20 cellular contexts compared by ENCODE assay signal in genomic region chr13:63517376-63517775, GRCh38.
DNase-seq lines count a peak whose midpoint lies in the region; ATAC-seq and TF ChIP-seq lines count a peak whose summit lies in the region.
"Had no signal": no experiment of that assay in that cellular context is flagged by ENCODE, and none has a peak within 500 bp of the region (broad histone marks: within the 10 kb centered on the region; RNA-seq: fewer than 3 reads in every experiment).

No MANE protein-coding gene starts in this region.

- ATAC-seq in SK-N-SH treated with all-trans-retinoic acid at 6 μM for 48 hours, result no peak; the same call in 2 of the 3 replicates
- ATAC-seq: activated CD8-positive, alpha-beta T cell treated with anti-CD3 and anti-CD28 coated beads, Interleukin-2, amount 10 ng/mL, durations not matched to agents 7 days and 5 days; right cardiac atrium had no signal

- intact Hi-C loops in stomach (cut with DNase I; ENCODE audit: low total_unique reads), result no loop called here

- DNase-seq in GM04503 (ENCODE audit: low read depth) (peak; percentile 7), NCI-H128 (lab: John Stamatoyannopoulos, UW; ENCODE audit: unreplicated experiment) (peak; percentile 87), foreskin fibroblast (peak; percentile 76 to 88), NCI-H524 treated with DMSO at 0.1 percent for 48 hours (lab: John Stamatoyannopoulos, UW) (no peak), NCI-H2029 treated with DMSO at 0.1 percent for 48 hours (lab: John Stamatoyannopoulos, UW) (no peak), stomach (no peak), globus pallidus (ENCODE audit: low spot score) (no peak)
- DNase-seq: activated CD8-positive, alpha-beta T cell treated with anti-CD3 and anti-CD28 coated beads, Interleukin-2, amount 10 ng/mL, durations not matched to agents 7 days and 5 days; C1 segment of cervical spinal cord; cortex of kidney; DMS79; hippocampal formation; midbrain; NCI-H1436; NCI-H774; right cardiac atrium had no signal

- no peaks in the 10 kb centered on the region for H3K9me3 ChIP-seq in stomach
- H3K9me3 ChIP-seq: thoracic aorta had no signal

- no peak for TF ChIP-seq EP300 in stomach (IDR thresholded peaks at IDR 0.05)

- H3K36me3 ChIP-seq in stomach, result no peaks in the 10 kb centered on the region
- H3K36me3 ChIP-seq: thoracic aorta had no signal

- TF ChIP-seq CTCF in foreskin fibroblast (IDR thresholded peaks at IDR 0.05; ENCODE audit: low read depth, low read length), result no peak
- no peak for TF ChIP-seq CTCF in stomach (IDR thresholded peaks at IDR 0.05)

- H3K27me3 ChIP-seq in stomach, result no peaks in the 10 kb centered on the region

- no peak overlapping the region for H3K27ac ChIP-seq in stomach
- H3K27ac ChIP-seq: epithelial cell of prostate, thoracic aorta, VCaP had no signal

- H3K4me3 ChIP-seq in foreskin fibroblast (ENCODE audit: low read depth in 1 of 2, low read length in 2 of 2), result no peak overlapping the region
- no peak overlapping the region for H3K4me3 ChIP-seq in stomach
- H3K4me3 ChIP-seq: thoracic aorta had no signal

- TF ChIP-seq POLR2A in stomach (IDR thresholded peaks at IDR 0.05), result no peak

- no peaks in the 10 kb centered on the region for H3K4me1 ChIP-seq in stomach

- 69 to 71% (median 70%) methylated on average over 9 of the region's 9 CpGs for WGBS in stomach, 5 donors

TF ChIP-seq in SK-N-SH treated with all-trans-retinoic acid at 6 μM for 48 hours, 23 proteins besides CTCF, POLR2A, EP300 and RAD21:
- no peak for TF ChIP-seq ZFP30 (CRISPR knock-in tag; IDR thresholded peaks at IDR 0.05)
- no peak for TF ChIP-seq ZFP3 (CRISPR knock-in tag; IDR thresholded peaks at IDR 0.05)
- TF ChIP-seq ZNF8 (CRISPR knock-in tag; IDR thresholded peaks at IDR 0.05), result no peak
- no peak for TF ChIP-seq OSR1 (CRISPR knock-in tag; IDR thresholded peaks at IDR 0.05)
- no peak for TF ChIP-seq PPARA (CRISPR knock-in tag; IDR thresholded peaks at IDR 0.05; ENCODE audit: borderline replicate concordance)
- no peak for TF ChIP-seq POU6F1 (CRISPR knock-in tag; IDR thresholded peaks at IDR 0.05; ENCODE audit: borderline replicate concordance, low read depth)
- no peak for TF ChIP-seq CSRNP3 (CRISPR knock-in tag; IDR thresholded peaks at IDR 0.05)
- no peak for TF ChIP-seq SNAI2 (CRISPR knock-in tag; IDR thresholded peaks at IDR 0.05)
- TF ChIP-seq TOX (CRISPR knock-in tag; IDR thresholded peaks at IDR 0.05; ENCODE audit: borderline replicate concordance), result no peak
- TF ChIP-seq BACH2 (CRISPR knock-in tag; IDR thresholded peaks at IDR 0.05; ENCODE audit: borderline replicate concordance), result no peak
- TF ChIP-seq CSDC2 (CRISPR knock-in tag; IDR thresholded peaks at IDR 0.05), result no peak
- TF ChIP-seq ARNTL (CRISPR knock-in tag; IDR thresholded peaks at IDR 0.05; ENCODE audit: borderline replicate concordance, low read depth), result no peak
- TF ChIP-seq PATZ1 (CRISPR knock-in tag; IDR thresholded peaks at IDR 0.05; ENCODE audit: borderline replicate concordance), result no peak
- TF ChIP-seq ZNF565 (CRISPR knock-in tag; conservative IDR thresholded peaks at IDR 0.05; ENCODE audit: low read depth), result no peak
- no peak for TF ChIP-seq TSHZ2 (CRISPR knock-in tag; IDR thresholded peaks at IDR 0.05)
- TF ChIP-seq, protein P1, sequence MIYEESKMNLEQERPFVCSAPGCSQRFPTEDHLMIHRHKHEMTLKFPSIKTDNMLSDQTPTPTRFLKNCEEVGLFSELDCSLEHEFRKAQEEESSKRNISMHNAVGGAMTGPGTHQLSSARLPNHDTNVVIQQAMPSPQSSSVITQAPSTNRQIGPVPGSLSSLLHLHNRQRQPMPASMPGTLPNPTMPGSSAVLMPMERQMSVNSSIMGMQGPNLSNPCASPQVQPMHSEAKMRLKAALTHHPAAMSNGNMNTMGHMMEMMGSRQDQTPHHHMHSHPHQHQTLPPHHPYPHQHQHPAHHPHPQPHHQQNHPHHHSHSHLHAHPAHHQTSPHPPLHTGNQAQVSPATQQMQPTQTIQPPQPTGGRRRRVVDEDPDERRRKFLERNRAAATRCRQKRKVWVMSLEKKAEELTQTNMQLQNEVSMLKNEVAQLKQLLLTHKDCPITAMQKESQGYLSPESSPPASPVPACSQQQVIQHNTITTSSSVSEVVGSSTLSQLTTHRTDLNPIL (CRISPR knock-in tag; IDR thresholded peaks at IDR 0.05; ENCODE audit: low read depth), result peak; percentile 43; the same call in 1 of the 2 replicates
- peak; percentile 69 for TF ChIP-seq ISL1 (CRISPR knock-in tag; IDR thresholded peaks at IDR 0.05)
- TF ChIP-seq TCF4 (CRISPR knock-in tag; IDR thresholded peaks at IDR 0.05; ENCODE audit: borderline replicate concordance), result no peak
- TF ChIP-seq ZC3H10 (CRISPR knock-in tag; IDR thresholded peaks at IDR 0.05), result no peak
- TF ChIP-seq RARB (CRISPR knock-in tag; IDR thresholded peaks at IDR 0.05), result no peak
- no peak for TF ChIP-seq ZNF70 (CRISPR knock-in tag; IDR thresholded peaks at IDR 0.05)
- TF ChIP-seq ESRRG (CRISPR knock-in tag; IDR thresholded peaks at IDR 0.05), result 0 out of 2 replicates have a peak, but pooled peaks have one; percentile 15
- 0 out of 2 replicates have a peak, but pooled peaks have one; percentile 11 for TF ChIP-seq GLIS3 (CRISPR knock-in tag; IDR thresholded peaks at IDR 0.05)

Comparison
In these comparisons a context has a peak if more than half of its experiments do, and no peak if none do; other contexts are left out.
1. DNase-seq: peak in GM04503 (single experiment), NCI-H128 (single experiment) and foreskin fibroblast (2 of 2); none in NCI-H524 treated with DMSO at 0.1 percent for 48 hours (single experiment), NCI-H2029 treated with DMSO at 0.1 percent for 48 hours (single experiment), stomach (single experiment) and globus pallidus (single experiment).